Comparison of ENCODE assay signal across 20 cellular contexts in genomic region chr1:26404641-26405040, GRCh38.
"Had no signal": no experiment of that assay in that cellular context is flagged by ENCODE, and none has a peak within 500 bp of the region (broad histone marks: within the 10 kb centered on the region; RNA-seq: fewer than 3 reads in every experiment).

No MANE protein-coding gene starts in this region.

- H3K36me3 ChIP-seq: left ventricle myocardium inferior, right atrium auricular region, tibial nerve had no signal

- DNase-seq: activated CD4-positive, alpha-beta memory T cell treated with anti-CD3 and anti-CD28 coated beads, Interleukin-2, amount 10 ng/mL, durations not matched to agents 7 days and 5 days; activated CD4-positive, alpha-beta T cell treated with anti-CD3 and anti-CD28 coated beads for 36 hours; activated naive CD4-positive, alpha-beta T cell treated with anti-CD3 and anti-CD28 coated beads, Interleukin-2, amount 10 ng/mL, durations not matched to agents 7 days and 5 days; activated T-cell treated with anti-CD3 and anti-CD28 coated beads, Interleukin-2, amount 50 U/mL, for 24 hours; amniotic stem cell; cortex of kidney; effector CD8-positive, alpha-beta T cell; foreskin fibroblast; glutamatergic neuron; hypothalamus; left ventricle myocardium inferior; natural killer cell; stimulated activated CD4-positive, alpha-beta T cell treated with anti-CD3 and anti-CD28 coated beads, Interleukin-4, amount 100 ng/mL, for 24 hours; stimulated activated CD8-positive, alpha-beta memory T cell treated with anti-CD3 and anti-CD28 coated beads, Interleukin-4, amount 100 ng/mL, for 48 hours; stimulated activated naive CD4-positive, alpha-beta T cell treated with Interleukin-2 at 50 U/mL for 16 hours; substantia nigra; T-helper 17 cell had no signal

- H3K9me3 ChIP-seq: left ventricle myocardium inferior, right atrium auricular region, tibial nerve had no signal

- H3K27ac ChIP-seq: left ventricle myocardium inferior, right atrium auricular region, skin epidermis, tibial nerve had no signal

- H3K4me3 ChIP-seq: left ventricle myocardium inferior, right atrium auricular region, skin epidermis, tibial nerve had no signal

- H3K4me1 ChIP-seq: left ventricle myocardium inferior, right atrium auricular region had no signal

- H3K27me3 ChIP-seq: right atrium auricular region had no signal

- ATAC-seq: activated CD4-positive, alpha-beta T cell treated with anti-CD3 and anti-CD28 coated beads for 36 hours; natural killer cell; T-helper 17 cell had no signal
